8 cellular contexts compared by ENCODE assay signal in genomic region chr22:39013923-39014722, GRCh38. TPM values are rescaled to one million over a fixed set of nuclear protein-coding genes. Genes with fewer than 3 reads are reported as not detected.
DNase-seq lines count a peak whose midpoint lies in the region; ATAC-seq and TF ChIP-seq lines count a peak whose summit lies in the region.

Gene APOBEC3C (plus strand): TSS chr22:39014257. CDS start chr22:39014363, 106 bp downstream.

- H3K9me3 Mint-ChIP-seq in CD8-positive, alpha-beta T cell = no peaks in the 10 kb centered on the region

- H3K27me3 ChIP-seq in CD8-positive, alpha-beta T cell (ENCODE audit: insufficient read depth, low read length) = no peaks in the 10 kb centered on the region
- no peaks in the 10 kb centered on the region for H3K27me3 ChIP-seq in HUES6 (ENCODE audit: control insufficient read depth, insufficient read depth, low read length)
- H3K27me3 ChIP-seq in hepatocyte = no peaks in the 10 kb centered on the region

- peak within 1 kb of the TSS; percentile 95 for H3K4me2 ChIP-seq in hepatocyte

- peak; percentile 35 to 85 (median 72) for DNase-seq in CD8-positive, alpha-beta T cell
- DNase-seq in GM20000 (ENCODE audit: low spot score) (peak; percentile 84), T-helper 2 cell (peak in 4 of 5 experiments; percentile 54 to 93 (median 68)), amygdala (lab: John Stamatoyannopoulos, UW) (peak in 32 of 56 donors; percentile 3 to 50 (median 16)), hepatocyte (ENCODE audit: low spot score) (peak; percentile 90), skeletal muscle cell (ENCODE audit: low read depth) (peak; percentile 70), NCI-H1930 (lab: John Stamatoyannopoulos, UW) (no peak)

- peaks cover 14% of the 10 kb centered on the region for H3K79me2 ChIP-seq in hepatocyte

- no peaks in the 10 kb centered on the region for H4K20me1 ChIP-seq in hepatocyte (ENCODE audit: insufficient read depth, poor library complexity, severe bottlenecking)

- H3K4me1 ChIP-seq in CD8-positive, alpha-beta T cell (ENCODE audit: insufficient read depth, low read length) = peaks cover 18% of the 10 kb centered on the region
- H3K4me1 ChIP-seq in HUES6 (ENCODE audit: control insufficient read depth, insufficient read depth, low read length) = peaks cover 47% of the 10 kb centered on the region
- peaks cover 24% of the 10 kb centered on the region for H3K4me1 ChIP-seq in hepatocyte (ENCODE audit: insufficient read depth)

- no peaks in the 10 kb centered on the region for H3K27me3 Mint-ChIP-seq in CD8-positive, alpha-beta T cell (ENCODE audit: low read depth)

- H3K36me3 Mint-ChIP-seq in CD8-positive, alpha-beta T cell = peaks cover 20% of the 10 kb centered on the region

- 11% methylated on average over 15 of the region's 18 CpGs for WGBS in hepatocyte (ENCODE audit: low lambda C conversion rate, missing lambda C conversion rate)

- POLR2A ChIA-PET in CD8-positive, alpha-beta T cell (lab: Charles Lee) = interaction anchor here (1.2 kb wide), 1 partner anchor 305 kb away, joined by 3 read pairs; the partner anchor contains the start of gene RPL3

- H3K9ac ChIP-seq in HUES6 (ENCODE audit: low read length) = peak within 1 kb of the TSS; percentile 53

- CTCF ChIA-PET in CD8-positive, alpha-beta T cell (lab: Charles Lee) = interaction anchor here (0.6 to 2.1 kb wide), 6 partner anchors 9 to 304 kb away, joined by 3 to 7 read pairs (median 5); no protein-coding TSS in a partner anchor

- H3K9me3 ChIP-seq in CD8-positive, alpha-beta T cell (ENCODE audit: low read length) = no peaks in the 10 kb centered on the region
- H3K9me3 ChIP-seq in HUES6 (ENCODE audit: control insufficient read depth, insufficient read depth, low read depth, low read length) (no peaks in the 10 kb centered on the region), hepatocyte (ENCODE audit: low read depth) (no peaks in the 10 kb centered on the region)

- ATAC-seq in CD8-positive, alpha-beta T cell = peak; percentile 89

- H3K4me1 Mint-ChIP-seq in CD8-positive, alpha-beta T cell (ENCODE audit: low read depth) = peaks cover 36% of the 10 kb centered on the region

- H2AFZ ChIP-seq in hepatocyte = peak within 1 kb of the TSS; percentile 91

- no peaks in the 10 kb centered on the region for H3K36me3 ChIP-seq in CD8-positive, alpha-beta T cell (ENCODE audit: insufficient read depth, low read length)
- H3K36me3 ChIP-seq in HUES6 (ENCODE audit: control insufficient read depth, insufficient read depth, low read length) (peaks cover 2% of the 10 kb centered on the region; the same call in 1 of the 2 replicates), hepatocyte (replicated peaks; ENCODE audit: insufficient read depth, low read depth) (no peaks in the 10 kb centered on the region)

- peak within 1 kb of the TSS; percentile 33 for H3K27ac ChIP-seq in CD8-positive, alpha-beta T cell (ENCODE audit: low read depth, low read length)
- H3K27ac ChIP-seq in HUES6 (ENCODE audit: low read depth, low read length) = peak within 1 kb of the TSS; percentile 3; the same call in 1 of the 2 replicates
- H3K27ac ChIP-seq in hepatocyte = peak within 1 kb of the TSS; percentile 96

- no peaks in the 10 kb centered on the region for H3K9me2 ChIP-seq in hepatocyte (replicated peaks; ENCODE audit: insufficient read depth)

- H3K4me3 ChIP-seq in CD8-positive, alpha-beta T cell (ENCODE audit: low read depth, low read length) = peak within 1 kb of the TSS; percentile 47
- H3K4me3 ChIP-seq in HUES6 (ENCODE audit: low read depth, low read length) (peak within 1 kb of the TSS; percentile 38), hepatocyte (peak within 1 kb of the TSS; percentile 77), skeletal muscle cell (ENCODE audit: low read depth, low read length) (peak within 1 kb of the TSS; percentile 62)

- intact Hi-C loops in CD8-positive, alpha-beta T cell (cut with DNase I, micrococcal nuclease) = loop anchor here (2.0 to 5.0 kb wide), 3 partner anchors 63 to 303 kb away; partner anchors contain the start of genes APOBEC3G (in 1 of the 2) and RPL3 (in 1 of the 2)

- H3K27ac Mint-ChIP-seq in CD8-positive, alpha-beta T cell = peak within 1 kb of the TSS; percentile 91

- H3K4me3 Mint-ChIP-seq in CD8-positive, alpha-beta T cell = peak within 1 kb of the TSS; percentile 88

- TF ChIP-seq CTCF in CD8-positive, alpha-beta T cell (IDR thresholded peaks at IDR 0.05) = no peak
- TF ChIP-seq CTCF in GM20000 (IDR thresholded peaks at IDR 0.05; ENCODE audit: extremely low read depth, missing control alignments) = no peak
- no peak for TF ChIP-seq CTCF in hepatocyte (IDR thresholded peaks at IDR 0.05; ENCODE audit: poor library complexity)

RNA-seq across cellular contexts. Expression of gene APOBEC3C, which starts in this region (rescaled TPM):
- 10 to 100 TPM; 14.1 to 15.8 TPM for total RNA-seq in CD8-positive, alpha-beta T cell
- total RNA-seq in hepatocyte = 7.4 and 8.0 TPM in 2 replicates
- 36.8 and 56.7 TPM in 2 replicates for polyA plus RNA-seq in hepatocyte

Comparison
In these comparisons a context has a peak if more than half of its experiments do, and no peak if none do; other contexts are left out.
1. DNase-seq: peak in CD8-positive, alpha-beta T cell (7 of 7), GM20000 (single experiment), T-helper 2 cell (4 of 5), amygdala (32 of 56), hepatocyte (single experiment) and skeletal muscle cell (single experiment); none in NCI-H1930 (0 of 2).
2. H3K27ac ChIP-seq: peak in every context shown above with its lines; median percentile 96 in hepatocyte; 33 in CD8-positive, alpha-beta T cell; 3 in HUES6.
3. Peak in every context shown above with its lines, with median percentiles within 50 percentile points of each other: H3K4me3 ChIP-seq.